Comparison of ENCODE assay signal across 33 cellular contexts in genomic region chr15:81520480-81520879, GRCh38.
"Had no signal": no experiment of that assay in that cellular context is flagged by ENCODE, and none has a peak within 500 bp of the region (broad histone marks: within the 10 kb centered on the region; RNA-seq: fewer than 3 reads in every experiment).

No MANE protein-coding gene starts in this region.

- H3K27me3 ChIP-seq: adrenal gland, ascending aorta, body of pancreas, brain microvascular endothelial cell, breast epithelium had no signal

- H3K9me3 ChIP-seq: adrenal gland, ascending aorta, body of pancreas, breast epithelium had no signal

- H3K27ac ChIP-seq: adrenal gland, ascending aorta, body of pancreas, brain microvascular endothelial cell, breast epithelium, cardiac muscle cell had no signal

- H3K36me3 ChIP-seq: adrenal gland, ascending aorta, brain microvascular endothelial cell, breast epithelium, cardiac muscle cell had no signal

- H3K4me1 ChIP-seq: adrenal gland, ascending aorta, body of pancreas, breast epithelium had no signal

- DNase-seq: activated effector memory CD4-positive, alpha-beta T cell treated with anti-CD3 and anti-CD28 coated beads, Interleukin-2, amount 50 U/mL, for 16 hours; activated effector memory CD4-positive, alpha-beta T cell treated with Interleukin-2 at 50 U/mL for 16 hours; activated gamma-delta T cell; activated gamma-delta T cell treated with Interleukin-2 at 50 U/mL for 16 hours; activated naive CD4-positive, alpha-beta T cell; activated naive CD4-positive, alpha-beta T cell treated with anti-CD3 and anti-CD28 coated beads for 36 hours; activated naive CD4-positive, alpha-beta T cell treated with anti-CD3 and anti-CD28 coated beads, Interleukin-2, amount 10 ng/mL, durations not matched to agents 7 days and 5 days; activated naive CD4-positive, alpha-beta T cell treated with anti-CD3 and anti-CD28 coated beads, Interleukin-2, amount 50 U/mL, for 16 hours; activated naive CD4-positive, alpha-beta T cell treated with Interleukin-2 at 50 U/mL for 16 hours; activated naive CD8-positive, alpha-beta T cell treated with anti-CD3 and anti-CD28 coated beads for 36 hours; activated naive CD8-positive, alpha-beta T cell treated with anti-CD3 and anti-CD28 coated beads, Interleukin-2, amount 10 ng/mL, durations not matched to agents 7 days and 5 days; activated naive CD8-positive, alpha-beta T cell treated with anti-CD3 and anti-CD28 coated beads, Interleukin-2, amount 50 U/mL, for 24 hours; activated T-cell treated with anti-CD3 and anti-CD28 coated beads, Interleukin-2, amount 50 U/mL, for 24 hours; activated T-cell treated with anti-CD3 and anti-CD28 coated beads, Interleukin-2, amount 50 U/mL, for 4 hours; activated T-cell treated with anti-CD3 and anti-CD28 coated beads, Interleukin-2, amount 50 U/mL, for 48 hours; activated T-cell treated with anti-CD3 and anti-CD28 coated beads, Interleukin-2, amount 50 U/mL, for 72 hours; adrenal gland; amniotic stem cell; amygdala; anterior cingulate cortex; aorta; body of pancreas; brain microvascular endothelial cell; caudate nucleus; central memory CD4-positive, alpha-beta T cell; cerebellar nuclear complex had no signal

- ATAC-seq: activated naive CD4-positive, alpha-beta T cell treated with anti-CD3 and anti-CD28 coated beads, Interleukin-2, amount 50 U/mL, for 72 hours; activated naive CD8-positive, alpha-beta T cell treated with anti-CD3 and anti-CD28 coated beads, Interleukin-2, amount 50 U/mL, for 24 hours; activated T-cell treated with anti-CD3 and anti-CD28 coated beads, Interleukin-2, amount 50 U/mL, for 4 hours; activated T-cell treated with anti-CD3 and anti-CD28 coated beads, Interleukin-2, amount 50 U/mL, for 72 hours; activated T-helper 17 cell treated with anti-CD3 and anti-CD28 coated beads, Interleukin-2, amount 50 U/mL, for 72 hours; body of pancreas had no signal

- H3K4me3 ChIP-seq: adrenal gland, ascending aorta, body of pancreas, breast epithelium, cardiac muscle cell had no signal

- FAIRE-seq: astrocyte, bronchial epithelial cell had no signal
